In genomic region chr1:153546371-153546770, GRCh38 we compare ENCODE assay signal across 1 cellular context.
TF ChIP-seq lines count a peak whose summit lies in the region.

No MANE protein-coding gene starts in this region.

TF ChIP-seq in SK-N-SH, 30 proteins besides CTCF, POLR2A, EP300 and RAD21:
- TF ChIP-seq NFIC (IDR thresholded peaks at IDR 0.05; ENCODE audit: borderline replicate concordance) (no peak), ELF1 (IDR thresholded peaks at IDR 0.05) (no peak), CHD2 (IDR thresholded peaks at IDR 0.05; ENCODE audit: low read length, partially characterized antibody) (no peak), EZH2phosphoT487 (IDR thresholded peaks at IDR 0.05; ENCODE audit: borderline replicate concordance, low read depth) (no peak), NRF1 (IDR thresholded peaks at IDR 0.05; ENCODE audit: low read depth, low read length) (no peak), ZBTB33 (IDR thresholded peaks at IDR 0.05; ENCODE audit: borderline replicate concordance, low read depth) (no peak), JUND (IDR thresholded peaks at IDR 0.05) (no peak), TAF1 (IDR thresholded peaks at IDR 0.05; ENCODE audit: borderline replicate concordance, low read depth, low read length) (no peak), USF1 (IDR thresholded peaks at IDR 0.05; ENCODE audit: borderline replicate concordance, low read depth) (no peak), MEF2A (IDR thresholded peaks at IDR 0.05; ENCODE audit: borderline replicate concordance, low read depth) (no peak), MXI1 (IDR thresholded peaks at IDR 0.05; ENCODE audit: low read depth, low read length) (no peak), GABPA (IDR thresholded peaks at IDR 0.05; ENCODE audit: low read depth) (no peak), PBX3 (IDR thresholded peaks at IDR 0.05) (no peak), SMC3 (IDR thresholded peaks at IDR 0.05; ENCODE audit: low read depth, low read length) (no peak), YY1 (IDR thresholded peaks at IDR 0.05; ENCODE audit: low read depth) (no peak), GATA2 (CRISPR knock-in tag; IDR thresholded peaks at IDR 0.05) (no peak)
- TF ChIP-seq, protein P1, sequence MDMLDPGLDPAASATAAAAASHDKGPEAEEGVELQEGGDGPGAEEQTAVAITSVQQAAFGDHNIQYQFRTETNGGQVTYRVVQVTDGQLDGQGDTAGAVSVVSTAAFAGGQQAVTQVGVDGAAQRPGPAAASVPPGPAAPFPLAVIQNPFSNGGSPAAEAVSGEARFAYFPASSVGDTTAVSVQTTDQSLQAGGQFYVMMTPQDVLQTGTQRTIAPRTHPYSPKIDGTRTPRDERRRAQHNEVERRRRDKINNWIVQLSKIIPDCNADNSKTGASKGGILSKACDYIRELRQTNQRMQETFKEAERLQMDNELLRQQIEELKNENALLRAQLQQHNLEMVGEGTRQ (IDR thresholded peaks at IDR 0.05; ENCODE audit: borderline replicate concordance, low read depth, low read length), result no peak
- TF ChIP-seq, protein P2, sequence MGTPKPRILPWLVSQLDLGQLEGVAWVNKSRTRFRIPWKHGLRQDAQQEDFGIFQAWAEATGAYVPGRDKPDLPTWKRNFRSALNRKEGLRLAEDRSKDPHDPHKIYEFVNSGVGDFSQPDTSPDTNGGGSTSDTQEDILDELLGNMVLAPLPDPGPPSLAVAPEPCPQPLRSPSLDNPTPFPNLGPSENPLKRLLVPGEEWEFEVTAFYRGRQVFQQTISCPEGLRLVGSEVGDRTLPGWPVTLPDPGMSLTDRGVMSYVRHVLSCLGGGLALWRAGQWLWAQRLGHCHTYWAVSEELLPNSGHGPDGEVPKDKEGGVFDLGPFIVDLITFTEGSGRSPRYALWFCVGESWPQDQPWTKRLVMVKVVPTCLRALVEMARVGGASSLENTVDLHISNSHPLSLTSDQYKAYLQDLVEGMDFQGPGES (IDR thresholded peaks at IDR 0.05; ENCODE audit: low read depth, low read length), result no peak
- TF ChIP-seq, protein P3, sequence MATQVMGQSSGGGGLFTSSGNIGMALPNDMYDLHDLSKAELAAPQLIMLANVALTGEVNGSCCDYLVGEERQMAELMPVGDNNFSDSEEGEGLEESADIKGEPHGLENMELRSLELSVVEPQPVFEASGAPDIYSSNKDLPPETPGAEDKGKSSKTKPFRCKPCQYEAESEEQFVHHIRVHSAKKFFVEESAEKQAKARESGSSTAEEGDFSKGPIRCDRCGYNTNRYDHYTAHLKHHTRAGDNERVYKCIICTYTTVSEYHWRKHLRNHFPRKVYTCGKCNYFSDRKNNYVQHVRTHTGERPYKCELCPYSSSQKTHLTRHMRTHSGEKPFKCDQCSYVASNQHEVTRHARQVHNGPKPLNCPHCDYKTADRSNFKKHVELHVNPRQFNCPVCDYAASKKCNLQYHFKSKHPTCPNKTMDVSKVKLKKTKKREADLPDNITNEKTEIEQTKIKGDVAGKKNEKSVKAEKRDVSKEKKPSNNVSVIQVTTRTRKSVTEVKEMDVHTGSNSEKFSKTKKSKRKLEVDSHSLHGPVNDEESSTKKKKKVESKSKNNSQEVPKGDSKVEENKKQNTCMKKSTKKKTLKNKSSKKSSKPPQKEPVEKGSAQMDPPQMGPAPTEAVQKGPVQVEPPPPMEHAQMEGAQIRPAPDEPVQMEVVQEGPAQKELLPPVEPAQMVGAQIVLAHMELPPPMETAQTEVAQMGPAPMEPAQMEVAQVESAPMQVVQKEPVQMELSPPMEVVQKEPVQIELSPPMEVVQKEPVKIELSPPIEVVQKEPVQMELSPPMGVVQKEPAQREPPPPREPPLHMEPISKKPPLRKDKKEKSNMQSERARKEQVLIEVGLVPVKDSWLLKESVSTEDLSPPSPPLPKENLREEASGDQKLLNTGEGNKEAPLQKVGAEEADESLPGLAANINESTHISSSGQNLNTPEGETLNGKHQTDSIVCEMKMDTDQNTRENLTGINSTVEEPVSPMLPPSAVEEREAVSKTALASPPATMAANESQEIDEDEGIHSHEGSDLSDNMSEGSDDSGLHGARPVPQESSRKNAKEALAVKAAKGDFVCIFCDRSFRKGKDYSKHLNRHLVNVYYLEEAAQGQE (IDR thresholded peaks at IDR 0.05; ENCODE audit: low read depth, low read length), result no peak
TF ChIP-seq in SK-N-SH: peak in this region for 0.
